Comparison of ENCODE assay signal across 2 cellular contexts in the genomic region with DNA sequence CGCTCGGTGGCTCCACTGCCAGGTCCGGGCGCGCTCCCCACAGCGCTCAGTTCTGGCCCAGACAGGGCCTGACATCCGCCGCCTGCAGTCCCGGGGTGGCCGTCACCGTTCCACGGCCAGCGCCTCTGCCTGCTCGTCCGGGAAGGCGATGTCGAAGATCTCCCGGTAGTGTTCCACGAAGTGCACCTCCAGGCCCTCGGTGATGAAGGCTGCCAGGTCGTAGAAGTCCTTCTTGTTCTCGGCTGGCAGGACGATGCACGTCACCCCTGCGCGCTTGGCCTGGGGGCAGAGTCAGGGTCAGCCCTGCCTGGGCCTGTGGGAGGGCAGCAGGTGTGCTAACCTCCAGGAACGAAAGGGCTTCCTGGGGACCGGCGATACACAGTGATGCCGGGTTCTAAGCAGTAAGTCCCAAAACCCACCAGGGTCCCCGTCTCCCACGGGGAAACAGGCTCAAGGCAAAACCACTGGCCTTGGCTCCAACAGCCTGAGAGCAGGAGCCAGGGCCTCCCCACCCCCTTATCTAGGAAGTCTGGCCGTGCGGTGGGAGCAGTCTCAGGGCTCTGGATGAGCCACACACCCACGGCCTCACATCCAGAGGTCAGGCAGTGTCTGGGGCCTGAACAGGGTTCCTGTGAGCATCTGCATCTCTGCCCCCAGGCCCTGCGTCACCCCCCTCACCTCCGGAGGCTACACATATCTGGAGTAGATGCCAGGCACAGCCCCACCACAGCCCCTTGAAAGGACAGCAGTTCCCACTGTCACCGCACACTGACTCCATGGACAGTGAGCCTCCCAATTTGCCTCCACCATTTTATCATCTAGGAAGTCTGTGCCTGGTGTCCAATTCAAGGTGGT.
A peak's percentile ranks its signal among the peaks of the same experiment; 100 is the strongest.
TF ChIP-seq lines count a peak whose summit lies in the region.

No MANE protein-coding gene starts in this region.

TF ChIP-seq in IMR-90, 13 proteins besides CTCF, POLR2A, EP300 and RAD21:
- TF ChIP-seq MAFK (IDR thresholded peaks at IDR 0.05; ENCODE audit: low read depth, low read length), result no peak
- TF ChIP-seq MXI1 (IDR thresholded peaks at IDR 0.05; ENCODE audit: borderline replicate concordance, low read depth, low read length), result no peak

TF ChIP-seq in GM12878, 131 proteins besides CTCF, POLR2A, EP300 and RAD21 (continues in another document):
- TF ChIP-seq NR2C1 (IDR thresholded peaks at IDR 0.05) (no peak), MLLT1 (IDR thresholded peaks at IDR 0.05) (no peak), SMARCA5 (IDR thresholded peaks at IDR 0.05) (no peak), ZNF217 (IDR thresholded peaks at IDR 0.05) (no peak), PML (IDR thresholded peaks at IDR 0.05; ENCODE audit: low read length) (0 out of 2 replicates have a peak, but pooled peaks have one; percentile 36), TCF3 (IDR thresholded peaks at IDR 0.05; ENCODE audit: borderline replicate concordance, insufficient read depth, low read depth, low read length) (no peak), SMAD5 (IDR thresholded peaks at IDR 0.05; ENCODE audit: low read depth) (0 out of 2 replicates have a peak, but pooled peaks have one; percentile 47), SMAD1 (IDR thresholded peaks at IDR 0.05; ENCODE audit: low read depth, partially characterized antibody) (no peak), SREBF1 (IDR thresholded peaks at IDR 0.05; ENCODE audit: low read length) (no peak), YY1 (IDR thresholded peaks at IDR 0.05; ENCODE audit: low read depth, low read length) (no peak), LARP7 (IDR thresholded peaks at IDR 0.05) (no peak), ELK1 (IDR thresholded peaks at IDR 0.05; ENCODE audit: low read depth, low read length) (no peak), FOXM1 (IDR thresholded peaks at IDR 0.05; ENCODE audit: low read depth, low read length) (0 out of 2 replicates have a peak, but pooled peaks have one; percentile 35), POLR2AphosphoS5 (IDR thresholded peaks at IDR 0.05; ENCODE audit: low read length) (peak; percentile 47), NFYA (IDR thresholded peaks at IDR 0.05; ENCODE audit: borderline replicate concordance, low read depth, low read length) (no peak), KAT2A (conservative IDR thresholded peaks at IDR 0.05; ENCODE audit: control insufficient read depth, low read depth, low read length) (no peak), SKIL (IDR thresholded peaks at IDR 0.05; ENCODE audit: low read depth, poor library complexity, severe bottlenecking) (no peak), ATF3 (IDR thresholded peaks at IDR 0.05; ENCODE audit: borderline replicate concordance, extremely low read depth, low read depth, low read length) (no peak), ZZZ3 (IDR thresholded peaks at IDR 0.05; ENCODE audit: control insufficient read depth, insufficient read length, low read depth) (no peak), NBN (IDR thresholded peaks at IDR 0.05) (no peak), SIN3A (IDR thresholded peaks at IDR 0.05; ENCODE audit: low read depth, low read length) (no peak), MTA2 (IDR thresholded peaks at IDR 0.05; ENCODE audit: low read depth) (no peak), SIX5 (IDR thresholded peaks at IDR 0.05; ENCODE audit: low read depth, low read length, severe bottlenecking) (no peak), YBX1 (IDR thresholded peaks at IDR 0.05) (no peak), SRF (IDR thresholded peaks at IDR 0.05; ENCODE audit: low read depth in 2 of 2, low read length in 2 of 2) (no peak), POLR2AphosphoS2 (IDR thresholded peaks at IDR 0.05; ENCODE audit: low read depth, low read length) (peak; percentile 68; the same call in 1 of the 2 replicates), CHD2 (IDR thresholded peaks at IDR 0.05; ENCODE audit: borderline replicate concordance, low read depth, low read length) (no peak), WRNIP1 (IDR thresholded peaks at IDR 0.05; ENCODE audit: borderline replicate concordance, low read depth, low read length) (no peak), RAD51 (IDR thresholded peaks at IDR 0.05) (no peak), STAT3 (IDR thresholded peaks at IDR 0.05; ENCODE audit: low read depth, low read length) (no peak), DPF2 (IDR thresholded peaks at IDR 0.05) (no peak), POU2F2 (IDR thresholded peaks at IDR 0.05; ENCODE audit: borderline replicate concordance, low read depth, low read length) (no peak; the same call in 2 of the 3 replicates), PAX5 (IDR thresholded peaks at IDR 0.05; ENCODE audit: borderline replicate concordance, low read depth, low read length) (peak; percentile 1; the same call in 1 of the 2 replicates)
- TF ChIP-seq, protein P1, sequence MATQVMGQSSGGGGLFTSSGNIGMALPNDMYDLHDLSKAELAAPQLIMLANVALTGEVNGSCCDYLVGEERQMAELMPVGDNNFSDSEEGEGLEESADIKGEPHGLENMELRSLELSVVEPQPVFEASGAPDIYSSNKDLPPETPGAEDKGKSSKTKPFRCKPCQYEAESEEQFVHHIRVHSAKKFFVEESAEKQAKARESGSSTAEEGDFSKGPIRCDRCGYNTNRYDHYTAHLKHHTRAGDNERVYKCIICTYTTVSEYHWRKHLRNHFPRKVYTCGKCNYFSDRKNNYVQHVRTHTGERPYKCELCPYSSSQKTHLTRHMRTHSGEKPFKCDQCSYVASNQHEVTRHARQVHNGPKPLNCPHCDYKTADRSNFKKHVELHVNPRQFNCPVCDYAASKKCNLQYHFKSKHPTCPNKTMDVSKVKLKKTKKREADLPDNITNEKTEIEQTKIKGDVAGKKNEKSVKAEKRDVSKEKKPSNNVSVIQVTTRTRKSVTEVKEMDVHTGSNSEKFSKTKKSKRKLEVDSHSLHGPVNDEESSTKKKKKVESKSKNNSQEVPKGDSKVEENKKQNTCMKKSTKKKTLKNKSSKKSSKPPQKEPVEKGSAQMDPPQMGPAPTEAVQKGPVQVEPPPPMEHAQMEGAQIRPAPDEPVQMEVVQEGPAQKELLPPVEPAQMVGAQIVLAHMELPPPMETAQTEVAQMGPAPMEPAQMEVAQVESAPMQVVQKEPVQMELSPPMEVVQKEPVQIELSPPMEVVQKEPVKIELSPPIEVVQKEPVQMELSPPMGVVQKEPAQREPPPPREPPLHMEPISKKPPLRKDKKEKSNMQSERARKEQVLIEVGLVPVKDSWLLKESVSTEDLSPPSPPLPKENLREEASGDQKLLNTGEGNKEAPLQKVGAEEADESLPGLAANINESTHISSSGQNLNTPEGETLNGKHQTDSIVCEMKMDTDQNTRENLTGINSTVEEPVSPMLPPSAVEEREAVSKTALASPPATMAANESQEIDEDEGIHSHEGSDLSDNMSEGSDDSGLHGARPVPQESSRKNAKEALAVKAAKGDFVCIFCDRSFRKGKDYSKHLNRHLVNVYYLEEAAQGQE (IDR thresholded peaks at IDR 0.05; ENCODE audit: low read depth, low read length), result no peak
- TF ChIP-seq, protein P2, sequence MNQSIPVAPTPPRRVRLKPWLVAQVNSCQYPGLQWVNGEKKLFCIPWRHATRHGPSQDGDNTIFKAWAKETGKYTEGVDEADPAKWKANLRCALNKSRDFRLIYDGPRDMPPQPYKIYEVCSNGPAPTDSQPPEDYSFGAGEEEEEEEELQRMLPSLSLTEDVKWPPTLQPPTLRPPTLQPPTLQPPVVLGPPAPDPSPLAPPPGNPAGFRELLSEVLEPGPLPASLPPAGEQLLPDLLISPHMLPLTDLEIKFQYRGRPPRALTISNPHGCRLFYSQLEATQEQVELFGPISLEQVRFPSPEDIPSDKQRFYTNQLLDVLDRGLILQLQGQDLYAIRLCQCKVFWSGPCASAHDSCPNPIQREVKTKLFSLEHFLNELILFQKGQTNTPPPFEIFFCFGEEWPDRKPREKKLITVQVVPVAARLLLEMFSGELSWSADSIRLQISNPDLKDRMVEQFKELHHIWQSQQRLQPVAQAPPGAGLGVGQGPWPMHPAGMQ (IDR thresholded peaks at IDR 0.05; ENCODE audit: borderline replicate concordance), result no peak
- TF ChIP-seq, protein P3, sequence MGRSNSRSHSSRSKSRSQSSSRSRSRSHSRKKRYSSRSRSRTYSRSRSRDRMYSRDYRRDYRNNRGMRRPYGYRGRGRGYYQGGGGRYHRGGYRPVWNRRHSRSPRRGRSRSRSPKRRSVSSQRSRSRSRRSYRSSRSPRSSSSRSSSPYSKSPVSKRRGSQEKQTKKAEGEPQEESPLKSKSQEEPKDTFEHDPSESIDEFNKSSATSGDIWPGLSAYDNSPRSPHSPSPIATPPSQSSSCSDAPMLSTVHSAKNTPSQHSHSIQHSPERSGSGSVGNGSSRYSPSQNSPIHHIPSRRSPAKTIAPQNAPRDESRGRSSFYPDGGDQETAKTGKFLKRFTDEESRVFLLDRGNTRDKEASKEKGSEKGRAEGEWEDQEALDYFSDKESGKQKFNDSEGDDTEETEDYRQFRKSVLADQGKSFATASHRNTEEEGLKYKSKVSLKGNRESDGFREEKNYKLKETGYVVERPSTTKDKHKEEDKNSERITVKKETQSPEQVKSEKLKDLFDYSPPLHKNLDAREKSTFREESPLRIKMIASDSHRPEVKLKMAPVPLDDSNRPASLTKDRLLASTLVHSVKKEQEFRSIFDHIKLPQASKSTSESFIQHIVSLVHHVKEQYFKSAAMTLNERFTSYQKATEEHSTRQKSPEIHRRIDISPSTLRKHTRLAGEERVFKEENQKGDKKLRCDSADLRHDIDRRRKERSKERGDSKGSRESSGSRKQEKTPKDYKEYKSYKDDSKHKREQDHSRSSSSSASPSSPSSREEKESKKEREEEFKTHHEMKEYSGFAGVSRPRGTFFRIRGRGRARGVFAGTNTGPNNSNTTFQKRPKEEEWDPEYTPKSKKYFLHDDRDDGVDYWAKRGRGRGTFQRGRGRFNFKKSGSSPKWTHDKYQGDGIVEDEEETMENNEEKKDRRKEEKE (IDR thresholded peaks at IDR 0.05), result no peak
- TF ChIP-seq, protein P4, sequence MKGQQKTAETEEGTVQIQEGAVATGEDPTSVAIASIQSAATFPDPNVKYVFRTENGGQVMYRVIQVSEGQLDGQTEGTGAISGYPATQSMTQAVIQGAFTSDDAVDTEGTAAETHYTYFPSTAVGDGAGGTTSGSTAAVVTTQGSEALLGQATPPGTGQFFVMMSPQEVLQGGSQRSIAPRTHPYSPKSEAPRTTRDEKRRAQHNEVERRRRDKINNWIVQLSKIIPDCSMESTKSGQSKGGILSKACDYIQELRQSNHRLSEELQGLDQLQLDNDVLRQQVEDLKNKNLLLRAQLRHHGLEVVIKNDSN (IDR thresholded peaks at IDR 0.05; ENCODE audit: borderline replicate concordance, extremely low read length, insufficient read depth, low read depth, low read length), result no peak
- TF ChIP-seq, protein P5, sequence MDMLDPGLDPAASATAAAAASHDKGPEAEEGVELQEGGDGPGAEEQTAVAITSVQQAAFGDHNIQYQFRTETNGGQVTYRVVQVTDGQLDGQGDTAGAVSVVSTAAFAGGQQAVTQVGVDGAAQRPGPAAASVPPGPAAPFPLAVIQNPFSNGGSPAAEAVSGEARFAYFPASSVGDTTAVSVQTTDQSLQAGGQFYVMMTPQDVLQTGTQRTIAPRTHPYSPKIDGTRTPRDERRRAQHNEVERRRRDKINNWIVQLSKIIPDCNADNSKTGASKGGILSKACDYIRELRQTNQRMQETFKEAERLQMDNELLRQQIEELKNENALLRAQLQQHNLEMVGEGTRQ (IDR thresholded peaks at IDR 0.05; ENCODE audit: borderline replicate concordance, low read depth, low read length), result no peak
